In the genomic region with DNA sequence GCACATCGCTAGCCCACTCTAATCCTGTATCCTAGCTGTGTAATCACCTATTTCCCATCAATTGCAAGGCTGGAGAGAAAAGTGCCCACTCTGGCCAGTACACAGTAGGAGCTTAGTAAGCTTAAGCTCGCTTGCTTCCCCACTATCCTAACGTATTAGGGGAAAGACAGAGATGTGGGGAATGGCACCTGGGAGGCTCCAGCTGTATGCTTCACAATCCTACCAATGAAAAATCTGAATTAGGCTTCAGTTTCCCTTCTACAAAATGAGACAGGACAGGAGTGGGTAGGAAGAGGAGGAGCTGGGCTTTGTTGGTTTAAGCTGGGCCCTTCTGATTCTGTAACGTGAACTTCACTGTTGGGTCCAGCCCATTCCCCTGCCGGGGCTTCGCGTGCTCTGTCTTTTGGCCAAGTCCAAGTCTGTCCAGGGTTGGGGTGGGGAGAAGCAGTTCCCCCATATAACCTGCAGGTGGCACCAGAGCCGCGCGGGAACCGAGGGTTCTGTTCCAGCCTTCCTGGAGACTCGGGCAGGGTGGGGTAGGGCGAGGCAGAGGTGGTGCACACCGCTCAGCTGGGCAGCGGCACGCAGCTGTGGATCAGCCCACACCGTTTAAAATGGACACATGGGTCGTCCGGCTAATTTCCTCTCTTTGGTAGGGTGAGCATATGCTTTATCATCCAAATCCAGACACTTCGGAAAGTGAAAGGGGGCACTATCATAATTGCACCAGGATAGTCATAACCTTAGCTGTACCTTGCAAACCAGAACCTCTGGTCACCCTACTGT, we compare ENCODE assay signal across 8 cellular contexts.
A peak's percentile ranks its signal among the peaks of the same experiment; 100 is the strongest.
DNase-seq lines count a peak whose midpoint lies in the region; ATAC-seq, FAIRE-seq and TF ChIP-seq lines count a peak whose summit lies in the region.

No MANE protein-coding gene starts in this region.

- ATAC-seq in RWPE2 (ENCODE audit: low read depth) (peak; percentile 99), gastroesophageal sphincter (peak; percentile 94), pancreas (peak; percentile 98 to 100 (median 100))

- no peak overlapping the region for H3K27ac ChIP-seq in RWPE2 (ENCODE audit: poor library complexity, severe bottlenecking)
- no peak overlapping the region for H3K27ac ChIP-seq in gastroesophageal sphincter
- no peak overlapping the region for H3K27ac ChIP-seq in pancreas
- H3K27ac ChIP-seq in testis, result no peak overlapping the region

- H3K36me3 ChIP-seq in BE2C (no peaks in the 10 kb centered on the region), RWPE2 (ENCODE audit: low read depth) (no peaks in the 10 kb centered on the region), gastroesophageal sphincter (no peaks in the 10 kb centered on the region), pancreas (no peaks in the 10 kb centered on the region), testis (ENCODE audit: low read depth, missing control alignments) (no peaks in the 10 kb centered on the region)

- TF ChIP-seq CTCF in BE2C (IDR thresholded peaks at IDR 0.05; ENCODE audit: low read depth, low read length) (peak; percentile 96), RWPE2 (IDR thresholded peaks at IDR 0.05; ENCODE audit: poor library complexity, severe bottlenecking) (peak; percentile 100), gastroesophageal sphincter (IDR thresholded peaks at IDR 0.05) (peak; percentile 89 to 100 (median 92)), pancreas (IDR thresholded peaks at IDR 0.05) (peak; percentile 91 to 95 (median 94)), testis (IDR thresholded peaks at IDR 0.05) (peak; percentile 88 to 95 (median 90))

- no peak for TF ChIP-seq POLR2A in gastroesophageal sphincter (IDR thresholded peaks at IDR 0.05)
- TF ChIP-seq POLR2A in testis (IDR thresholded peaks at IDR 0.05), result no peak

- H3K4me1 ChIP-seq in BE2C (no peaks in the 10 kb centered on the region), RWPE2 (ENCODE audit: insufficient read depth, poor library complexity, severe bottlenecking) (no peaks in the 10 kb centered on the region), gastroesophageal sphincter (peaks cover 0 to 10% (median 0%) of the 10 kb centered on the region in 3 donors), pancreas (no peaks in the 10 kb centered on the region), testis (no peaks in the 10 kb centered on the region)

- H3K27me3 ChIP-seq in BE2C (no peaks in the 10 kb centered on the region), RWPE2 (ENCODE audit: insufficient read depth, poor library complexity, severe bottlenecking) (no peaks in the 10 kb centered on the region), gastroesophageal sphincter (no peaks in the 10 kb centered on the region), pancreas (no peaks in the 10 kb centered on the region), testis (no peaks in the 10 kb centered on the region)

- no peak for TF ChIP-seq EP300 in gastroesophageal sphincter (IDR thresholded peaks at IDR 0.05)

- H3K4me3 ChIP-seq in BE2C (ENCODE audit: low read depth, low read length) (peak overlapping the region; percentile 42), RWPE2 (ENCODE audit: severe bottlenecking) (peak overlapping the region; percentile 5), gastroesophageal sphincter (peak overlapping the region in 1 of 2 donors; percentile 29), pancreas (peak overlapping the region in 2 of 4 donors; percentile 3 to 6), testis (no peak overlapping the region)
- no peak overlapping the region for H3K4me3 ChIP-seq in Jurkat, Clone E6-1 (ENCODE audit: low read length)

- intact Hi-C loops in pancreas (cut with DNase I) (no loop called here), testis (cut with DNase I; ENCODE audit: low total_unique reads) (no loop called here)

- 16 to 20% methylated on average over 7 of the region's 20 CpGs for WGBS in gastroesophageal sphincter (ENCODE audit: low coverage in 1 of 2), 2 donors
- WGBS in pancreas, 2 donors, result 7% methylated on average over 20 of the region's 20 CpGs
- WGBS in testis, 2 donors, result 9 to 11% methylated on average over 20 of the region's 20 CpGs

- no peak for FAIRE-seq in pancreas (lab: Jason Lieb, UNC)

- DNase-seq in BE2C (peak; percentile 89), GM19240 (ENCODE audit: insufficient read length, low spot score) (peak; percentile 74), RWPE2 (ENCODE audit: low spot score) (peak; percentile 86), pancreas (peak; percentile 70 to 92 (median 84)), testis (peak; percentile 83)
- peak; percentile 37 for DNase-seq in Jurkat, Clone E6-1 (ENCODE audit: low read depth, low spot score)
- peak; percentile 60 for DNase-seq in activated gamma-delta T cell treated with anti-CD3 and anti-CD28 coated beads, Interleukin-2, amount 50 U/mL, for 16 hours (ENCODE audit: low read depth)

- H3K9me3 ChIP-seq in BE2C, result no peaks in the 10 kb centered on the region
- H3K9me3 ChIP-seq in RWPE2 (ENCODE audit: severe bottlenecking), result no peaks in the 10 kb centered on the region
- H3K9me3 ChIP-seq in gastroesophageal sphincter, result no peaks in the 10 kb centered on the region
- H3K9me3 ChIP-seq in pancreas, result no peaks in the 10 kb centered on the region
- no peaks in the 10 kb centered on the region for H3K9me3 ChIP-seq in testis

Comparison
In these comparisons a context has a peak if more than half of its experiments do, and no peak if none do; other contexts are left out.
1. DNase-seq: peak in every context shown above with its lines; median percentile 89 in BE2C; 86 in RWPE2; 84 in pancreas; 83 in testis; 74 in GM19240; 60 in activated gamma-delta T cell treated with anti-CD3 and anti-CD28 coated beads, Interleukin-2, amount 50 U/mL, for 16 hours; 37 in Jurkat, Clone E6-1.
2. H3K4me3 ChIP-seq: peak in BE2C (single experiment) and RWPE2 (single experiment); none in Jurkat, Clone E6-1 (single experiment) and testis (0 of 2).
3. Peak in every context shown above with its lines, with median percentiles within 50 percentile points of each other: CTCF ChIP-seq and ATAC-seq.